Comparison of ENCODE assay signal across 11 cellular contexts in genomic region chr5:36238896-36239295, GRCh38. TPM values are rescaled to one million over a fixed set of nuclear protein-coding genes. Genes with fewer than 3 reads are reported as not detected.
DNase-seq lines count a peak whose midpoint lies in the region; ATAC-seq and TF ChIP-seq lines count a peak whose summit lies in the region.
"Had no signal": no experiment of that assay in that cellular context is flagged by ENCODE, and none has a peak within 500 bp of the region (broad histone marks: within the 10 kb centered on the region; RNA-seq: fewer than 3 reads in every experiment).

No MANE protein-coding gene starts in this region.

- H3K27ac ChIP-seq in CD8-positive, alpha-beta T cell (ENCODE audit: low read depth, low read length) = no peak overlapping the region
- H3K27ac ChIP-seq in esophagus squamous epithelium (peak overlapping the region in 3 of 4 donors; percentile 5 to 98 (median 21)), osteoblast (ENCODE audit: low read depth, low read length) (no peak overlapping the region), upper lobe of left lung (peak overlapping the region in 2 of 4 donors; percentile 20 to 95)
- H3K27ac ChIP-seq: brain microvascular endothelial cell had no signal

- H3K36me3 Mint-ChIP-seq in CD8-positive, alpha-beta T cell = no peaks in the 10 kb centered on the region

- peaks cover 22% of the 10 kb centered on the region for H3K4me1 ChIP-seq in CD8-positive, alpha-beta T cell (ENCODE audit: insufficient read depth, low read length)
- peaks cover 12 to 52% (median 14%) of the 10 kb centered on the region in 3 donors for H3K4me1 ChIP-seq in esophagus squamous epithelium
- peaks cover 18% of the 10 kb centered on the region for H3K4me1 ChIP-seq in osteoblast (ENCODE audit: insufficient read depth, low read length)
- H3K4me1 ChIP-seq in upper lobe of left lung = peaks cover 30 to 39% (median 37%) of the 10 kb centered on the region in 4 donors

- H3K4me3 Mint-ChIP-seq in CD8-positive, alpha-beta T cell = no peak overlapping the region

- 26 to 45% methylated on average over 1 of the region's 1 CpG for WGBS in esophagus squamous epithelium, 2 donors
- WGBS in upper lobe of left lung, 2 donors = 67 to 68% methylated on average over 1 of the region's 1 CpG

- CTCF ChIA-PET in CD8-positive, alpha-beta T cell (lab: Charles Lee) = no interaction called here

- no peaks in the 10 kb centered on the region for H3K36me3 ChIP-seq in CD8-positive, alpha-beta T cell (ENCODE audit: insufficient read depth, low read length)
- H3K36me3 ChIP-seq in esophagus squamous epithelium = no peaks in the 10 kb centered on the region
- no peaks in the 10 kb centered on the region for H3K36me3 ChIP-seq in osteoblast (ENCODE audit: insufficient read depth, low read length)
- H3K36me3 ChIP-seq in upper lobe of left lung = no peaks in the 10 kb centered on the region
- H3K36me3 ChIP-seq: brain microvascular endothelial cell had no signal

- H3K4me1 Mint-ChIP-seq in CD8-positive, alpha-beta T cell (ENCODE audit: low read depth) = peaks cover 47% of the 10 kb centered on the region

- TF ChIP-seq EP300 in upper lobe of left lung (IDR thresholded peaks at IDR 0.05) = no peak

- H3K27ac Mint-ChIP-seq in CD8-positive, alpha-beta T cell = peak overlapping the region; percentile 28

- H3K79me2 ChIP-seq in osteoblast (ENCODE audit: insufficient read depth, low read length) = peaks cover 63% of the 10 kb centered on the region

- no peaks in the 10 kb centered on the region for H3K27me3 ChIP-seq in CD8-positive, alpha-beta T cell (ENCODE audit: insufficient read depth, low read length)
- H3K27me3 ChIP-seq in esophagus squamous epithelium (no peaks in the 10 kb centered on the region), osteoblast (ENCODE audit: insufficient read depth, low read length) (no peaks in the 10 kb centered on the region), upper lobe of left lung (no peaks in the 10 kb centered on the region)
- H3K27me3 ChIP-seq: brain microvascular endothelial cell had no signal

- intact Hi-C loops in CD8-positive, alpha-beta T cell (cut with DNase I, micrococcal nuclease) = loop anchor here in 1 of 2 experiments (10.0 kb wide), 1 partner anchor 696 kb away; no protein-coding TSS in a partner anchor
- intact Hi-C loops in esophagus squamous epithelium (cut with DNase I) = no loop called here

- TF ChIP-seq CTCF in CD8-positive, alpha-beta T cell (IDR thresholded peaks at IDR 0.05) = no peak
- TF ChIP-seq CTCF in esophagus squamous epithelium (IDR thresholded peaks at IDR 0.05) (no peak), osteoblast (IDR thresholded peaks at IDR 0.05; ENCODE audit: extremely low read depth, low read depth, low read length) (no peak), upper lobe of left lung (IDR thresholded peaks at IDR 0.05) (no peak)

- H4K20me1 ChIP-seq in osteoblast (ENCODE audit: insufficient read depth, low read length) = peaks cover 9% of the 10 kb centered on the region

- H3K4me2 ChIP-seq in osteoblast (ENCODE audit: insufficient read depth, low read length) = peak overlapping the region; percentile 94

- ATAC-seq in CD8-positive, alpha-beta T cell = no peak
- ATAC-seq in GM21528 (IDR thresholded peaks at IDR 0.05; ENCODE audit: low FRiP score, unreplicated experiment) (no peak), upper lobe of left lung (ENCODE audit: low FRiP score in 2 of 2) (no peak)

- H3K9me3 ChIP-seq in CD8-positive, alpha-beta T cell (ENCODE audit: low read length) = no peaks in the 10 kb centered on the region
- no peaks in the 10 kb centered on the region for H3K9me3 ChIP-seq in esophagus squamous epithelium
- no peaks in the 10 kb centered on the region for H3K9me3 ChIP-seq in osteoblast (ENCODE audit: low read depth, low read length)
- H3K9me3 ChIP-seq in upper lobe of left lung = no peaks in the 10 kb centered on the region

- DNase-seq in CD8-positive, alpha-beta T cell = no peak
- DNase-seq in OCI-M1 (lab: John Stamatoyannopoulos, UW) (peak; percentile 31), esophagus squamous epithelium (lab: John Stamatoyannopoulos, UW) (no peak), osteoblast (ENCODE audit: insufficient read length, low spot score, missing footprints) (no peak), NCI-H187 treated with DMSO at 0.1 percent for 48 hours (lab: John Stamatoyannopoulos, UW) (no peak), NCI-H345 (lab: John Stamatoyannopoulos, UW) (no peak), upper lobe of left lung (no peak)
- DNase-seq: activated CD8-positive, alpha-beta memory T cell treated with anti-CD3 and anti-CD28 coated beads, Interleukin-2, amount 50 U/mL, for 48 hours; brain microvascular endothelial cell; H7 had no signal

- H2AFZ ChIP-seq in osteoblast (ENCODE audit: low read length) = no peak overlapping the region

- no peaks in the 10 kb centered on the region for H3K27me3 Mint-ChIP-seq in CD8-positive, alpha-beta T cell (ENCODE audit: low read depth)

- no peaks in the 10 kb centered on the region for H3K9me3 Mint-ChIP-seq in CD8-positive, alpha-beta T cell

- TF ChIP-seq POLR2A in esophagus squamous epithelium (IDR thresholded peaks at IDR 0.05) = no peak
- no peak for TF ChIP-seq POLR2A in upper lobe of left lung (IDR thresholded peaks at IDR 0.05)

- POLR2A ChIA-PET in CD8-positive, alpha-beta T cell (lab: Charles Lee) = no interaction called here

- H3K4me3 ChIP-seq in CD8-positive, alpha-beta T cell (ENCODE audit: low read depth, low read length) = no peak overlapping the region
- H3K4me3 ChIP-seq in esophagus squamous epithelium = no peak overlapping the region
- no peak overlapping the region for H3K4me3 ChIP-seq in osteoblast (ENCODE audit: insufficient read depth, low read length)
- no peak overlapping the region for H3K4me3 ChIP-seq in upper lobe of left lung

RNA-seq across cellular contexts. Expression of gene NADK2, which starts 2.8 kb away (rescaled TPM):
- total RNA-seq in CD8-positive, alpha-beta T cell = 10 to 100 TPM; 11.1 to 12.3 TPM
- 10 to 100 TPM in 3 of 4 donors, 1 to 10 TPM in 1; 9.0 to 19.6 (median 15.4) TPM for total RNA-seq in esophagus squamous epithelium
- total RNA-seq in osteoblast = 34.7 and 44.8 TPM in 2 replicates
- total RNA-seq in upper lobe of left lung = 10 to 100 TPM; 12.6 to 39.6 (median 19.9) TPM

Comparison
In these comparisons a context has a peak if more than half of its experiments do, and no peak if none do; other contexts are left out.
1. H3K27ac ChIP-seq: peak in esophagus squamous epithelium (3 of 4); none in CD8-positive, alpha-beta T cell (single experiment) and osteoblast (single experiment).